17 cellular contexts compared by ENCODE assay signal in the genomic region with DNA sequence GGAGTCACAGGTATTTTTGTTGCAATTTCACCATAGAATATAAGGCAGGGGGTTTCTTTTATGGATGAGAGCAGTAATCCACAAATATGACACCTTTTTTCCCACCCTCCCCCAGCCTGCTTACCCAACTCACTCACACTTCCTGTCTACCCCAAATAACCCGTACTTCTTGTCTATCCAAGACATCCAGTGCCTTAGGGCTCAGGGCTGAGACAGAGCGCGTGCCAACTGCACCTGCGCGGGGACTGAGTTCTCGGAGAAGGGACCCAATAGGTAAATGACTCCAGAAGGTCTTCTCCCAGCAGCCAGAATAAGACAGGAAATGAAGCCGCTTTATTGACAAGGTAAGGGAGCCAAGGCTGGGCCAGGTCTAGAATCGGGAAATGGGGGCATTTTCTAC.
"Had no signal": no experiment of that assay in that cellular context is flagged by ENCODE, and none has a peak within 500 bp of the region (broad histone marks: within the 10 kb centered on the region; RNA-seq: fewer than 3 reads in every experiment).

No MANE protein-coding gene starts in this region.

- DNase-seq: activated effector memory CD4-positive, alpha-beta T cell treated with anti-CD3 and anti-CD28 coated beads, Interleukin-2, amount 50 U/mL, for 16 hours; activated T-cell treated with anti-CD3 and anti-CD28 coated beads, Interleukin-2, amount 50 U/mL, for 1 hour; brain microvascular endothelial cell; dorsolateral prefrontal cortex; foreskin melanocyte; head of caudate nucleus; natural killer cell; nucleus accumbens; right lobe of liver; spleen; stimulated activated CD4-positive, alpha-beta T cell treated with anti-CD3 and anti-CD28 coated beads, Interleukin-1b, Interleukin-23, amount 100 ng/mL, for 48 hours; T-helper 2 cell had no signal

- ATAC-seq: activated CD4-positive, CD25-positive, alpha-beta regulatory T cell treated with anti-CD3 and anti-CD28 coated beads, Interleukin-2, amount 50 U/mL, for 24 hours; activated naive CD4-positive, alpha-beta T cell treated with anti-CD3 and anti-CD28 coated beads, Interleukin-2, amount 50 U/mL, for 72 hours; left lobe of liver; natural killer cell; right lobe of liver; stimulated activated memory B cell treated with anti-CD40 and anti-IgM and Interleukin-4, amounts not matched to agents 10 μg/mL and 1 μg/mL and 100 μg/mL, for 72 hours had no signal

- H3K4me3 ChIP-seq: dorsolateral prefrontal cortex, right lobe of liver, spleen, tibial nerve had no signal
